ENCODE assay signal across 8 cellular contexts in genomic region chr11:2305140-2305861, GRCh38. TPM values are rescaled to one million over a fixed set of nuclear protein-coding genes. Genes with fewer than 3 reads are reported as not detected.
A peak's percentile ranks its signal among the peaks of the same experiment; 100 is the strongest.
DNase-seq lines count a peak whose midpoint lies in the region; TF ChIP-seq lines count a peak whose summit lies in the region.

No MANE protein-coding gene starts in this region.

- H3K9me2 ChIP-seq in SK-N-SH: no peaks in the 10 kb centered on the region

- H4K20me1 ChIP-seq in SK-N-SH (ENCODE audit: insufficient read depth): no peaks in the 10 kb centered on the region

- peaks cover 53% of the 10 kb centered on the region for H3K4me1 Mint-ChIP-seq in activated naive CD4-positive, alpha-beta T cell treated with anti-CD3 and anti-CD28 coated beads, Interleukin-2, amount 50 U/mL, for 24 hours
- no peaks in the 10 kb centered on the region for H3K4me1 Mint-ChIP-seq in glutamatergic neuron (ENCODE audit: low read depth, unreplicated experiment)

- no peak overlapping the region for H3K27ac Mint-ChIP-seq in activated naive CD4-positive, alpha-beta T cell treated with anti-CD3 and anti-CD28 coated beads, Interleukin-2, amount 50 U/mL, for 24 hours
- H3K27ac Mint-ChIP-seq in glutamatergic neuron (ENCODE audit: unreplicated experiment): no peak overlapping the region

- H3K4me3 ChIP-seq in SK-N-SH (ENCODE audit: low read depth in 2 of 2, low read length in 1 of 2) (peak overlapping the region in 1 of 2 experiments; percentile 27; a peak in 1 of 4 replicates), tibial artery (no peak overlapping the region)

- H3K9me3 ChIP-seq in SK-N-SH: no peaks in the 10 kb centered on the region
- H3K9me3 ChIP-seq in tibial artery: no peaks in the 10 kb centered on the region

- peak overlapping the region; percentile 72 for H3K4me2 ChIP-seq in SK-N-SH

- TF ChIP-seq EP300 in SK-N-SH (IDR thresholded peaks at IDR 0.05; ENCODE audit: borderline replicate concordance in 1 of 2, low read depth in 1 of 2, low read length in 1 of 2): no peak

- H3K27me3 Mint-ChIP-seq in activated naive CD4-positive, alpha-beta T cell treated with anti-CD3 and anti-CD28 coated beads, Interleukin-2, amount 50 U/mL, for 24 hours: no peaks in the 10 kb centered on the region
- H3K27me3 Mint-ChIP-seq in glutamatergic neuron (ENCODE audit: unreplicated experiment): peaks cover 5% of the 10 kb centered on the region

- H3K9me3 Mint-ChIP-seq in activated naive CD4-positive, alpha-beta T cell treated with anti-CD3 and anti-CD28 coated beads, Interleukin-2, amount 50 U/mL, for 24 hours: no peaks in the 10 kb centered on the region
- H3K9me3 Mint-ChIP-seq in glutamatergic neuron (ENCODE audit: unreplicated experiment): peaks cover 2% of the 10 kb centered on the region

- TF ChIP-seq CTCF in SK-N-SH (IDR thresholded peaks at IDR 0.05): peak; percentile 85
- TF ChIP-seq CTCF in glutamatergic neuron (IDR thresholded peaks at IDR 0.05; ENCODE audit: partially characterized antibody, unreplicated experiment): peak; percentile 92
- peak; percentile 89 to 96 for TF ChIP-seq CTCF in tibial artery (IDR thresholded peaks at IDR 0.05)

- peak; percentile 88 for TF ChIP-seq RAD21 in SK-N-SH (IDR thresholded peaks at IDR 0.05; ENCODE audit: low read length)

- no peak overlapping the region for H3K9ac ChIP-seq in SK-N-SH

- no peaks in the 10 kb centered on the region for H3K27me3 ChIP-seq in SK-N-SH (ENCODE audit: insufficient read depth)
- peaks cover 0 to 19% of the 10 kb centered on the region in 2 donors for H3K27me3 ChIP-seq in tibial artery

- H3F3A ChIP-seq in SK-N-SH (replicated peaks; ENCODE audit: insufficient read depth): peaks cover 4% of the 10 kb centered on the region

- 0% methylated on average over 2 of the region's 10 CpGs for WGBS in SK-N-SH (ENCODE audit: low lambda C conversion rate)

- no peaks in the 10 kb centered on the region for H3K79me2 ChIP-seq in SK-N-SH (ENCODE audit: insufficient read depth)

- peak overlapping the region; percentile 74 for H3K4me3 Mint-ChIP-seq in activated naive CD4-positive, alpha-beta T cell treated with anti-CD3 and anti-CD28 coated beads, Interleukin-2, amount 50 U/mL, for 24 hours
- H3K4me3 Mint-ChIP-seq in glutamatergic neuron (ENCODE audit: unreplicated experiment): no peak overlapping the region

- H2AFZ ChIP-seq in SK-N-SH (ENCODE audit: low read depth): 0 out of 2 replicates have a peak overlapping the region, but pooled peaks have one; percentile 68

- intact Hi-C loops in tibial artery (cut with DNase I; ENCODE audit: low total_unique reads): loop anchor here (10.0 kb wide), 1 partner anchor 590 kb away; no protein-coding TSS in a partner anchor

- POLR2A ChIA-PET in SK-N-SH (lab: Yijun Ruan, JAX): interaction anchor here (0.9 to 1.2 kb wide), 6 partner anchors 93 to 119 kb away, joined by 3 to 4 read pairs (median 4); partner anchors contain the start of gene TSSC4

- CTCF ChIA-PET in SK-N-SH (lab: Yijun Ruan, JAX): interaction anchor here (0.6 to 13.9 kb wide), 43 partner anchors 9 to 845 kb away, joined by 3 to 318 read pairs (median 5); partner anchors contain the start of genes CD81, TH and TSSC4

- H3K27ac ChIP-seq in SK-N-SH (ENCODE audit: low read depth in 2 of 2, low read length in 1 of 2) (peak overlapping the region; percentile 82 to 87; a peak in 3 of 4 replicates), tibial artery (peak overlapping the region in 1 of 2 donors; percentile 5)

- DNase-seq in COLO829 (ENCODE audit: low spot score) (peak; percentile 35), HUDEP-2 (lab: John Stamatoyannopoulos, UW; ENCODE audit: unreplicated experiment in 76 of 76) (peak in 66 of 76 experiments; percentile 11 to 89 (median 70)), SK-N-SH (peak; percentile 85), glutamatergic neuron (peak; percentile 88), pons (ENCODE audit: low spot score) (peak; percentile 56), tibial artery (peak; percentile 79 to 89), OCI-M2 (lab: John Stamatoyannopoulos, UW; ENCODE audit: unreplicated experiment) (no peak)

- no peaks in the 10 kb centered on the region for H3K36me3 Mint-ChIP-seq in activated naive CD4-positive, alpha-beta T cell treated with anti-CD3 and anti-CD28 coated beads, Interleukin-2, amount 50 U/mL, for 24 hours
- H3K36me3 Mint-ChIP-seq in glutamatergic neuron (ENCODE audit: unreplicated experiment): no peaks in the 10 kb centered on the region

- peaks cover 12 to 48% of the 10 kb centered on the region in 2 experiments; a peak in 3 of 4 replicates for H3K4me1 ChIP-seq in SK-N-SH (ENCODE audit: control insufficient read depth in 1 of 2, insufficient read depth in 2 of 2, low read depth in 1 of 2, low read length in 1 of 2)
- peaks cover 0 to 42% (median 36%) of the 10 kb centered on the region in 4 donors for H3K4me1 ChIP-seq in tibial artery

- no peaks in the 10 kb centered on the region for H3K36me3 ChIP-seq in SK-N-SH (replicated peaks in 1 of 2; ENCODE audit: control insufficient read depth in 1 of 2, insufficient read depth in 2 of 2, low read length in 1 of 2)
- no peaks in the 10 kb centered on the region for H3K36me3 ChIP-seq in tibial artery

TF ChIP-seq in SK-N-SH, 30 proteins besides CTCF, POLR2A, EP300 and RAD21 (continues in another document):
- TF ChIP-seq YY1 (IDR thresholded peaks at IDR 0.05; ENCODE audit: low read depth) (no peak), RXRA (IDR thresholded peaks at IDR 0.05; ENCODE audit: borderline replicate concordance, low read depth) (no peak), FOXJ3 (CRISPR knock-in tag; IDR thresholded peaks at IDR 0.05) (no peak), PBX3 (IDR thresholded peaks at IDR 0.05) (no peak), MXI1 (IDR thresholded peaks at IDR 0.05; ENCODE audit: low read depth, low read length) (no peak), FOXM1 (IDR thresholded peaks at IDR 0.05; ENCODE audit: low read depth) (no peak), SMC3 (IDR thresholded peaks at IDR 0.05; ENCODE audit: low read depth, low read length) (peak; percentile 97), GABPA (IDR thresholded peaks at IDR 0.05; ENCODE audit: low read depth) (no peak), IRF3 (IDR thresholded peaks at IDR 0.05; ENCODE audit: low read depth, low read length) (no peak), USF2 (IDR thresholded peaks at IDR 0.05; ENCODE audit: borderline replicate concordance, low read depth, low read length) (no peak), TCF12 (IDR thresholded peaks at IDR 0.05) (0 out of 2 replicates have a peak, but pooled peaks have one; percentile 11), MEF2A (IDR thresholded peaks at IDR 0.05; ENCODE audit: borderline replicate concordance, low read depth) (no peak), USF1 (IDR thresholded peaks at IDR 0.05; ENCODE audit: borderline replicate concordance, low read depth) (no peak), RFX5 (IDR thresholded peaks at IDR 0.05; ENCODE audit: low read length) (no peak), CHD2 (IDR thresholded peaks at IDR 0.05; ENCODE audit: low read length, partially characterized antibody) (peak; percentile 11), JUND (IDR thresholded peaks at IDR 0.05) (no peak)

RNA-seq across cellular contexts. Expression of gene TSPAN32, which starts 3.5 kb away (rescaled TPM):
- polyA plus RNA-seq in SK-N-SH (2012; rRNA removed): 0.12 and 0.18 TPM in 2 replicates
- 0.13 and 0.17 TPM in 2 replicates for polyA plus RNA-seq in SK-N-SH (2012; cell fraction: cytosol; rRNA removed)
- polyA plus RNA-seq in SK-N-SH (2012; cell fraction: nucleus; rRNA removed): 0.75 and 1.2 TPM in 2 replicates
- total RNA-seq in glutamatergic neuron (ENCODE audit: unreplicated experiment): not detected

RNA-seq across cellular contexts. Expression of gene C11orf21, which starts 3.6 kb away (rescaled TPM):
- polyA plus RNA-seq in SK-N-SH (2012; rRNA removed): 0.03 and 0.06 TPM in 2 replicates
- 0.05 TPM in 1 of 2 replicates, not detected in the other for polyA plus RNA-seq in SK-N-SH (2012; cell fraction: cytosol; rRNA removed)
- 0.09 and 0.20 TPM in 2 replicates for polyA plus RNA-seq in SK-N-SH (2012; cell fraction: nucleus; rRNA removed)
- total RNA-seq in glutamatergic neuron (ENCODE audit: unreplicated experiment): not detected

RNA-seq across cellular contexts. Expression of gene ASCL2, which starts 34.9 kb away (rescaled TPM):
- not detected in 2 replicates for polyA plus RNA-seq in SK-N-SH (2012; rRNA removed)
- polyA plus RNA-seq in SK-N-SH (2012; cell fraction: cytosol; rRNA removed): not detected in 2 replicates
- polyA plus RNA-seq in SK-N-SH (2012; cell fraction: nucleus; rRNA removed): not detected in 2 replicates
- total RNA-seq in glutamatergic neuron (ENCODE audit: unreplicated experiment): not detected
